Comparison of ENCODE assay signal across 24 cellular contexts in genomic region chr14:31252865-31253264, GRCh38.
"Had no signal": no experiment of that assay in that cellular context is flagged by ENCODE, and none has a peak within 500 bp of the region (broad histone marks: within the 10 kb centered on the region; RNA-seq: fewer than 3 reads in every experiment).

No MANE protein-coding gene starts in this region.

- H3K27me3 Mint-ChIP-seq: IgD-negative memory B cell had no signal

- H3K9me3 ChIP-seq: MG63, SK-N-SH had no signal

- H3K27ac Mint-ChIP-seq: IgD-negative memory B cell, T-cell had no signal

- H3K4me1 Mint-ChIP-seq: T-cell had no signal

- H3K27me3 ChIP-seq: MG63 had no signal

- H3K36me3 Mint-ChIP-seq: IgD-negative memory B cell, T-cell had no signal

- H3K4me2 ChIP-seq: KMS-11, SK-N-SH had no signal

- H3K27ac ChIP-seq: KMS-11, RWPE1 had no signal

- H3K9me3 Mint-ChIP-seq: IgD-negative memory B cell, T-cell had no signal

- H3K9ac ChIP-seq: KMS-11, SK-N-SH had no signal

- ATAC-seq: K562, Panc1, PC-3, T-cell had no signal

- H3K4me3 ChIP-seq: K562, MG63 had no signal

- H3K36me3 ChIP-seq: MG63 had no signal

- DNase-seq: MG63; NCI-H1092; NCI-H1105 treated with DMSO at 0.1 percent for 48 hours; NCI-H1436; NCI-H187; NCI-H2029; NCI-H2081 treated with DMSO at 0.1 percent for 48 hours; NCI-H2171; NCI-H226; NCI-H446 treated with DMSO at 0.1 percent for 48 hours; NCI-H510A treated with DMSO at 0.1 percent for 48 hours; NCI-H526; NCI-H748 treated with DMSO at 0.1 percent for 48 hours; NK-92 treated with Interleukin-12 subunit alpha and Interleukin-12 subunit beta, amount 100 ng/mL, for 24 hours; PC-3; SHP77; SK-N-SH; SW 1271; T-cell had no signal

- H3K4me3 Mint-ChIP-seq: IgD-negative memory B cell, T-cell had no signal
